Comparison of ENCODE assay signal across 22 cellular contexts in the genomic region with DNA sequence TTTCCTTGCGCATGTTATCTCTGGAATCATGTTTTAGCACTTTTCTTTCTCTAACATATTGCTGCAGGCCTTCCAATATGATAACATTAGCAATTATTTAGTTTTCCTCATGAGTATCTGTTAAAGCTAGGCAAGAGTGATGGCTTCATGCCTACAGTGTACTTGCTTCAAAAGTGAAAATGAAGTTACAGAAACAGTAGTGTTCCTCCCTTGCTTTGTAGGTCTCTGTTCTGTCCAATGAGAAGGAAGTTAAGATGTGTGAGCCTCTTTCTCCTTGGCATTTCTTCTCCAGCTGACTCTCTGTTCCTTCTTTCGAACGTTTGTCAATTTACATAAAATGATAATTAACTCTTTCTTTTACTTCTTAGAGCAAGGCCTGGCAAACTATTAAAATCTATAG. TPM values are rescaled to one million over a fixed set of nuclear protein-coding genes. Genes with fewer than 3 reads are reported as not detected.
"Had no signal": no experiment of that assay in that cellular context is flagged by ENCODE, and none has a peak within 500 bp of the region (broad histone marks: within the 10 kb centered on the region; RNA-seq: fewer than 3 reads in every experiment).

No MANE protein-coding gene starts in this region.

- H3K4me3 ChIP-seq: ascending aorta, coronary artery, spleen, upper lobe of right lung had no signal

- H3K36me3 Mint-ChIP-seq: activated naive CD4-positive, alpha-beta T cell treated with anti-CD3 and anti-CD28 coated beads, Interleukin-2, amount 50 U/mL, for 24 hours; stimulated activated memory B cell treated with anti-CD40 and anti-IgM and Interleukin-4, amounts not matched to agents 10 μg/mL and 1 μg/mL and 100 μg/mL, for 72 hours had no signal

- FAIRE-seq: kidney had no signal

- H3K36me3 ChIP-seq: ascending aorta, spleen, upper lobe of right lung had no signal

- H3K4me1 ChIP-seq: ascending aorta, upper lobe of right lung had no signal

- H3K4me3 Mint-ChIP-seq: activated CD4-positive, alpha-beta T cell treated with anti-CD3 and anti-CD28 coated beads, Interleukin-2, amount 10 ng/mL, durations not matched to agents 24 days and 14 days; activated CD8-positive, alpha-beta T cell treated with anti-CD3 and anti-CD28 coated beads for 36 hours; activated naive CD4-positive, alpha-beta T cell treated with anti-CD3 and anti-CD28 coated beads, Interleukin-2, amount 50 U/mL, for 24 hours; central memory CD8-positive, alpha-beta T cell; nephron; stimulated activated memory B cell treated with anti-CD40 and anti-IgM and Interleukin-4, amounts not matched to agents 10 μg/mL and 1 μg/mL and 100 μg/mL, for 72 hours had no signal

- H3K27ac ChIP-seq: ascending aorta, coronary artery, spleen, upper lobe of right lung had no signal

- DNase-seq: activated CD4-positive, alpha-beta T cell treated with anti-CD3 and anti-CD28 coated beads, Interleukin-2, amount 10 ng/mL, durations not matched to agents 24 days and 14 days; activated CD8-positive, alpha-beta T cell treated with anti-CD3 and anti-CD28 coated beads for 36 hours; activated effector memory CD4-positive, alpha-beta T cell treated with anti-CD3 and anti-CD28 coated beads, Interleukin-2, amount 50 U/mL, for 16 hours; activated T-cell treated with anti-CD3 and anti-CD28 coated beads, Interleukin-2, amount 50 U/mL, for 1 hour; foreskin melanocyte; hypothalamus; kidney; midbrain; retina; spleen; stimulated activated CD4-positive, alpha-beta T cell treated with anti-CD3 and anti-CD28 coated beads, Interleukin-4, amount 100 ng/mL, for 4 hours; T1000; upper lobe of right lung had no signal

- H3K4me1 Mint-ChIP-seq: activated CD4-positive, alpha-beta T cell treated with anti-CD3 and anti-CD28 coated beads, Interleukin-2, amount 10 ng/mL, durations not matched to agents 24 days and 14 days; activated naive CD4-positive, alpha-beta T cell treated with anti-CD3 and anti-CD28 coated beads, Interleukin-2, amount 50 U/mL, for 24 hours; central memory CD8-positive, alpha-beta T cell; nephron had no signal

- ATAC-seq: activated CD8-positive, alpha-beta T cell treated with anti-CD3 and anti-CD28 coated beads for 36 hours; left lobe of liver; stimulated activated memory B cell treated with anti-CD40 and anti-IgM and Interleukin-4, amounts not matched to agents 10 μg/mL and 1 μg/mL and 100 μg/mL, for 72 hours; upper lobe of right lung had no signal

- H3K27ac Mint-ChIP-seq: activated CD4-positive, alpha-beta T cell treated with anti-CD3 and anti-CD28 coated beads, Interleukin-2, amount 10 ng/mL, durations not matched to agents 24 days and 14 days; activated CD8-positive, alpha-beta T cell treated with anti-CD3 and anti-CD28 coated beads for 36 hours; activated naive CD4-positive, alpha-beta T cell treated with anti-CD3 and anti-CD28 coated beads, Interleukin-2, amount 50 U/mL, for 24 hours; nephron; stimulated activated memory B cell treated with anti-CD40 and anti-IgM and Interleukin-4, amounts not matched to agents 10 μg/mL and 1 μg/mL and 100 μg/mL, for 72 hours had no signal

- H3K27me3 Mint-ChIP-seq: activated CD4-positive, alpha-beta T cell treated with anti-CD3 and anti-CD28 coated beads, Interleukin-2, amount 10 ng/mL, durations not matched to agents 24 days and 14 days; activated CD8-positive, alpha-beta T cell treated with anti-CD3 and anti-CD28 coated beads for 36 hours; activated naive CD4-positive, alpha-beta T cell treated with anti-CD3 and anti-CD28 coated beads, Interleukin-2, amount 50 U/mL, for 24 hours; central memory CD8-positive, alpha-beta T cell; stimulated activated memory B cell treated with anti-CD40 and anti-IgM and Interleukin-4, amounts not matched to agents 10 μg/mL and 1 μg/mL and 100 μg/mL, for 72 hours had no signal

- H3K27me3 ChIP-seq: ascending aorta, spleen, upper lobe of right lung had no signal

- H3K9me3 Mint-ChIP-seq: activated CD4-positive, alpha-beta T cell treated with anti-CD3 and anti-CD28 coated beads, Interleukin-2, amount 10 ng/mL, durations not matched to agents 24 days and 14 days; activated CD8-positive, alpha-beta T cell treated with anti-CD3 and anti-CD28 coated beads for 36 hours; activated naive CD4-positive, alpha-beta T cell treated with anti-CD3 and anti-CD28 coated beads, Interleukin-2, amount 50 U/mL, for 24 hours; central memory CD8-positive, alpha-beta T cell; nephron; stimulated activated memory B cell treated with anti-CD40 and anti-IgM and Interleukin-4, amounts not matched to agents 10 μg/mL and 1 μg/mL and 100 μg/mL, for 72 hours had no signal

- H3K9me3 ChIP-seq: ascending aorta, spleen, upper lobe of right lung had no signal

RNA-seq across cellular contexts. Expression of a gene that starts 22.2 kb away (rescaled TPM):
- total RNA-seq: activated CD4-positive, alpha-beta T cell treated with anti-CD3 and anti-CD28 coated beads, Interleukin-2, amount 10 ng/mL, durations not matched to agents 24 days and 14 days; activated CD8-positive, alpha-beta T cell treated with anti-CD3 and anti-CD28 coated beads for 36 hours; ascending aorta; left lobe of liver had no signal

RNA-seq across cellular contexts. Expression of a gene that starts 22.3 kb away (rescaled TPM):
- total RNA-seq: activated CD4-positive, alpha-beta T cell treated with anti-CD3 and anti-CD28 coated beads, Interleukin-2, amount 10 ng/mL, durations not matched to agents 24 days and 14 days; activated CD8-positive, alpha-beta T cell treated with anti-CD3 and anti-CD28 coated beads for 36 hours; ascending aorta; epithelial cell of proximal tubule; fibroblast of lung; left lobe of liver; upper lobe of right lung had no signal
